In genomic region chr5:140690941-140691924, GRCh38 we compare ENCODE assay signal across 1 cellular context.
TF ChIP-seq lines count a peak whose summit lies in the region.

Gene HARS1 (minus strand): TSS chr5:140691370. CDS start chr5:140691304, 66 bp downstream.
Gene HARS2 (plus strand): TSS chr5:140691455. CDS start chr5:140691649, 194 bp downstream.

TF ChIP-seq in SK-N-SH treated with all-trans-retinoic acid at 6 μM for 48 hours, 23 proteins besides CTCF, POLR2A, EP300 and RAD21 (continued from another document):
- TF ChIP-seq OSR1 (CRISPR knock-in tag; IDR thresholded peaks at IDR 0.05) = no peak
